ENCODE assay signal across 21 cellular contexts in the genomic region with DNA sequence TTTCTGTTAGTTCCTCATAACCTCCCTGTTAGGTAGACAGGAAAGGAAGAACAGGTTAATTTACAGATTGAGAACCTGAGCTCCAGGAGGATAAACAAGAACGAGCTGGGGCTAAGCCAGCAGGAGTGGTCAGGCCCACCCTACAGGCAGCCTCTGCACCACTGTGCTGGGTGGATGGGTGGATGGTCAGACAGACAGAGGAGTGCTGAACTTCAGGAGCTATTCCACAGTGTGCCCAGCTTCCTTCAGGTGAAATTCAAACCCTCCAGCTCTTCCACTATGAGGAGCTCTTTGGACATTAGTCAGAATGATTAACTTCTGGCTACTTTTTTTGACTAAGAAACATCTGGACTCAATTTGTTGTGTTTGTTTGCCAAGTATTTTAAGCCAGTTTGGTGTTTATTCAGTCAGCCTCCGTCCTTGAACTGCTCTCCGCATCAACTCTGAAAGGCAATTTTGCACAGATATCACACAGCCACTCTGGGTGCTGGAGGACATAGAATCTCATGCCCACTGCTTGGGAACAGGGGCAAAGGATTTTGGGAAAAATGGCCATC.
DNase-seq lines count a peak whose midpoint lies in the region; ATAC-seq, FAIRE-seq and TF ChIP-seq lines count a peak whose summit lies in the region.
"Had no signal": no experiment of that assay in that cellular context is flagged by ENCODE, and none has a peak within 500 bp of the region (broad histone marks: within the 10 kb centered on the region; RNA-seq: fewer than 3 reads in every experiment).

No MANE protein-coding gene starts in this region.

- no peak for ATAC-seq in GM21367 (IDR thresholded peaks at IDR 0.05; ENCODE audit: unreplicated experiment)
- ATAC-seq: activated CD4-positive, CD25-positive, alpha-beta regulatory T cell treated with anti-CD3 and anti-CD28 coated beads, Interleukin-2, amount 50 U/mL, for 24 hours; left lobe of liver had no signal

- H3K36me3 ChIP-seq in ovary, result no peaks in the 10 kb centered on the region
- H3K36me3 ChIP-seq: esophagus muscularis mucosa, neutrophil, sigmoid colon, SJCRH30, thoracic aorta had no signal

- no peaks in the 10 kb centered on the region for H3K9me3 ChIP-seq in ovary
- H3K9me3 ChIP-seq: esophagus muscularis mucosa, neutrophil, sigmoid colon, SJCRH30, thoracic aorta had no signal

- no peak for TF ChIP-seq EP300 in ovary (IDR thresholded peaks at IDR 0.05)

- H3K4me3 ChIP-seq in ovary, result no peak overlapping the region
- H3K4me3 ChIP-seq: dorsolateral prefrontal cortex, esophagus muscularis mucosa, sigmoid colon, SJCRH30, thoracic aorta had no signal

- no peaks in the 10 kb centered on the region for H3K27me3 ChIP-seq in ovary
- H3K27me3 ChIP-seq: dorsolateral prefrontal cortex, esophagus muscularis mucosa, neutrophil, sigmoid colon had no signal

- H3K27ac ChIP-seq in ovary, result peak overlapping the region in 1 of 2 donors; percentile 31
- H3K27ac ChIP-seq: dorsolateral prefrontal cortex, esophagus muscularis mucosa, KMS-11, neutrophil, sigmoid colon, SJCRH30, thoracic aorta had no signal

- 16 to 32% (median 18%) methylated on average over 3 of the region's 3 CpGs for WGBS in ovary, 3 donors

- TF ChIP-seq POLR2A in ovary (IDR thresholded peaks at IDR 0.05), result no peak

- peak in 1 of 3 donors; percentile 21 for TF ChIP-seq CTCF in ovary (IDR thresholded peaks at IDR 0.05)

- DNase-seq in EH (ENCODE audit: low read depth), result peak; percentile 42
- DNase-seq in NCI-H1694 (lab: John Stamatoyannopoulos, UW), result peak; percentile 18
- peak; percentile 32 to 44 (median 40) for DNase-seq in ovary
- DNase-seq in cerebellar cortex (ENCODE audit: low spot score), result no peak
- DNase-seq in activated T-cell treated with anti-CD3 and anti-CD28 coated beads, Interleukin-2, amount 50 U/mL, for 48 hours, result no peak
- DNase-seq: amygdala; DND-41; dorsolateral prefrontal cortex; NCI-H345; sigmoid colon; SJCRH30; stimulated activated CD4-positive, alpha-beta T cell treated with anti-CD3 and anti-CD28 coated beads, Interleukin-4, amount 100 ng/mL, for 24 hours; stimulated activated CD8-positive, alpha-beta memory T cell treated with anti-CD3 and anti-CD28 coated beads, Interleukin-4, amount 100 ng/mL, for 48 hours had no signal

- intact Hi-C loops in ovary (cut with DNase I), result loop anchor here in 1 of 4 donors (10.0 kb wide), 1 partner anchor 438 kb away; no protein-coding TSS in a partner anchor

- peak; percentile 75 for FAIRE-seq in endometrium (lab: Jason Lieb, UNC)

- H3K4me1 ChIP-seq in ovary (ENCODE audit: insufficient read depth), result peaks cover 9% of the 10 kb centered on the region
- H3K4me1 ChIP-seq: esophagus muscularis mucosa, sigmoid colon, SJCRH30 had no signal

Comparison
In these comparisons a context has a peak if more than half of its experiments do, and no peak if none do; other contexts are left out.
1. DNase-seq: peak in EH (single experiment), NCI-H1694 (single experiment) and ovary (5 of 5); none in cerebellar cortex (single experiment) and activated T-cell treated with anti-CD3 and anti-CD28 coated beads, Interleukin-2, amount 50 U/mL, for 48 hours (0 of 2).